Comparison of ENCODE assay signal across 16 cellular contexts in the genomic region with DNA sequence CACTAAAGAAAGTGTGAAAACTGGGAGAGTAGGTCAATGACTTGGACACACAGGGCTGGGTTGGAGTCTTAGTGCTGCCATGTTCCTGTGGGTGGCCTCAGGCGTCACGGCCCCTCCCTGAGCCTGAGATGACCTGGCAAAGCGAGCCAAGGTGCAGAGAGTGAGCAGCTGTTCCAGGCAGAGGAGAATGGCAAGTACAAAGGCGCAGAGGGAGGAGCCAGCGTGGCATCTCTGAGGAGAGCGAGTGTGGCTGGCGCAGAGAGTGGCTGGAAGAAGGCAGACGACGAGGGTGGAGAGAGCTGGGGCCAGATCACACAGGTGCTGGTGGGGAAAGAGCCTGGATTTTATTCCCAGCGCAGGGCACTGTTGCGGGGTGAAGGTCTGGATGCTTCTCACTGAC. TPM values are rescaled to one million over a fixed set of nuclear protein-coding genes. Genes with fewer than 3 reads are reported as not detected.
DNase-seq lines count a peak whose midpoint lies in the region; ATAC-seq and TF ChIP-seq lines count a peak whose summit lies in the region.
"Had no signal": no experiment of that assay in that cellular context is flagged by ENCODE, and none has a peak within 500 bp of the region (broad histone marks: within the 10 kb centered on the region; RNA-seq: fewer than 3 reads in every experiment).

No MANE protein-coding gene starts in this region.

- peaks cover 4% of the 10 kb centered on the region for H3K27me3 Mint-ChIP-seq in glutamatergic neuron (ENCODE audit: unreplicated experiment)
- H3K27me3 Mint-ChIP-seq: activated B cell treated with CpG ODN at 0.5 μM for 24 hours; CD4-positive, CD25-positive, alpha-beta regulatory T cell; effector memory CD8-positive, alpha-beta T cell; stimulated activated naive CD8-positive, alpha-beta T cell treated with anti-CD3 and anti-CD28 coated beads, Interleukin-15, Interleukin-2, amounts not matched to agents 100 ng/mL and 50 ng/mL, for 24 hours had no signal

- TF ChIP-seq POLR2A in gastrocnemius medialis (IDR thresholded peaks at IDR 0.05): no peak

- no peaks in the 10 kb centered on the region for H3K27me3 ChIP-seq in gastrocnemius medialis
- H3K27me3 ChIP-seq: ascending aorta had no signal

- no peak overlapping the region for H3K27ac Mint-ChIP-seq in glutamatergic neuron (ENCODE audit: unreplicated experiment)
- H3K27ac Mint-ChIP-seq: activated B cell treated with CpG ODN at 0.5 μM for 24 hours; activated T-cell treated with anti-CD3 and anti-CD28 coated beads, Interleukin-2, amount 50 U/mL, for 72 hours; CD4-positive, CD25-positive, alpha-beta regulatory T cell; stimulated activated naive CD8-positive, alpha-beta T cell treated with anti-CD3 and anti-CD28 coated beads, Interleukin-15, Interleukin-2, amounts not matched to agents 100 ng/mL and 50 ng/mL, for 24 hours had no signal

- no peaks in the 10 kb centered on the region for H3K36me3 ChIP-seq in gastrocnemius medialis

- H3K9me3 Mint-ChIP-seq in glutamatergic neuron (ENCODE audit: unreplicated experiment): no peaks in the 10 kb centered on the region
- H3K9me3 Mint-ChIP-seq: activated B cell treated with CpG ODN at 0.5 μM for 24 hours; activated T-cell treated with anti-CD3 and anti-CD28 coated beads, Interleukin-2, amount 50 U/mL, for 72 hours; CD4-positive, CD25-positive, alpha-beta regulatory T cell; effector memory CD8-positive, alpha-beta T cell; stimulated activated naive CD8-positive, alpha-beta T cell treated with anti-CD3 and anti-CD28 coated beads, Interleukin-15, Interleukin-2, amounts not matched to agents 100 ng/mL and 50 ng/mL, for 24 hours had no signal

- peaks cover 13 to 29% of the 10 kb centered on the region in 2 donors for H3K4me1 ChIP-seq in gastrocnemius medialis
- H3K4me1 ChIP-seq: ascending aorta had no signal

- ATAC-seq in gastrocnemius medialis (peak; percentile 35 to 47), GM21737 (IDR thresholded peaks at IDR 0.05; ENCODE audit: unreplicated experiment) (no peak)
- ATAC-seq: activated T-cell treated with anti-CD3 and anti-CD28 coated beads, Interleukin-2, amount 50 U/mL, for 72 hours; effector memory CD8-positive, alpha-beta T cell had no signal

- no peaks in the 10 kb centered on the region for H3K9me3 ChIP-seq in gastrocnemius medialis
- H3K9me3 ChIP-seq: ascending aorta had no signal

- in situ Hi-C loops in gastrocnemius medialis (cut with MboI; ENCODE audit: low sequenced_read_pairs in 4 of 4): no loop called here

- peaks cover 4% of the 10 kb centered on the region for H3K4me1 Mint-ChIP-seq in glutamatergic neuron (ENCODE audit: low read depth, unreplicated experiment)

- intact Hi-C loops in gastrocnemius medialis (cut with DNase I; ENCODE audit: low total_unique reads): loop anchor here (5.0 kb wide), 2 partner anchors 72 to 277 kb away; no protein-coding TSS in a partner anchor

- H3K4me3 Mint-ChIP-seq in glutamatergic neuron (ENCODE audit: unreplicated experiment): peak overlapping the region; percentile 10
- H3K4me3 Mint-ChIP-seq: activated B cell treated with CpG ODN at 0.5 μM for 24 hours; activated T-cell treated with anti-CD3 and anti-CD28 coated beads, Interleukin-2, amount 50 U/mL, for 72 hours; CD4-positive, CD25-positive, alpha-beta regulatory T cell; effector memory CD8-positive, alpha-beta T cell; stimulated activated naive CD8-positive, alpha-beta T cell treated with anti-CD3 and anti-CD28 coated beads, Interleukin-15, Interleukin-2, amounts not matched to agents 100 ng/mL and 50 ng/mL, for 24 hours had no signal

- no peaks in the 10 kb centered on the region for H3K36me3 Mint-ChIP-seq in glutamatergic neuron (ENCODE audit: unreplicated experiment)

- DNase-seq in HT-29 (ENCODE audit: low spot score) (peak; percentile 83), NCI-H2227 treated with DMSO at 0.1 percent for 48 hours (lab: John Stamatoyannopoulos, UW) (peak; percentile 14), glutamatergic neuron (no peak), gastrocnemius medialis (peak; percentile 52 to 69), T-helper 9 cell (no peak), kidney glomerular epithelial cell (lab: John Stamatoyannopoulos, UW) (no peak)
- DNase-seq: activated B cell treated with CpG ODN at 0.5 μM for 24 hours; activated T-cell treated with anti-CD3 and anti-CD28 coated beads, Interleukin-2, amount 50 U/mL, for 72 hours; CD4-positive, CD25-positive, alpha-beta regulatory T cell; effector memory CD8-positive, alpha-beta T cell; hippocampal formation; NCI-H524; stimulated activated CD4-positive, alpha-beta T cell treated with anti-CD3 and anti-CD28 coated beads, Interleukin-4, amount 100 ng/mL, for 24 hours had no signal

- H3K4me3 ChIP-seq in gastrocnemius medialis: no peak overlapping the region
- H3K4me3 ChIP-seq: ascending aorta had no signal

- TF ChIP-seq CTCF in glutamatergic neuron (IDR thresholded peaks at IDR 0.05; ENCODE audit: partially characterized antibody, unreplicated experiment): no peak
- TF ChIP-seq CTCF in gastrocnemius medialis (IDR thresholded peaks at IDR 0.05 in 4 of 5, conservative IDR thresholded peaks at IDR 0.05 in 1 of 5): no peak

- peak overlapping the region in 2 of 4 donors; percentile 57 to 65 for H3K27ac ChIP-seq in gastrocnemius medialis
- H3K27ac ChIP-seq: ascending aorta had no signal

RNA-seq across cellular contexts. Expression of a gene that starts 20.6 kb away (rescaled TPM):
- 117 and 120 TPM in 2 replicates for total RNA-seq in HT-29 (2014; rRNA removed; shearing (Covaris generic))
- total RNA-seq in glutamatergic neuron (ENCODE audit: unreplicated experiment): 46.4 TPM
- total RNA-seq in gastrocnemius medialis: 100 to 1,000 TPM in 1 of 4 donors, 10 to 100 TPM in 3; 57.4 to 109 (median 82.7) TPM

RNA-seq across cellular contexts. Expression of a gene that starts 58.8 kb away (rescaled TPM):
- 4.3 and 5.4 TPM in 2 replicates for total RNA-seq in HT-29 (2014; rRNA removed; shearing (Covaris generic))
- 3.3 TPM for total RNA-seq in glutamatergic neuron (ENCODE audit: unreplicated experiment)
- total RNA-seq in gastrocnemius medialis: 1 to 10 TPM; 1.8 to 4.6 (median 2.6) TPM

Comparison
In these comparisons a context has a peak if more than half of its experiments do, and no peak if none do; other contexts are left out.
1. DNase-seq: peak in HT-29 (single experiment), NCI-H2227 treated with DMSO at 0.1 percent for 48 hours (single experiment) and gastrocnemius medialis (2 of 2); none in glutamatergic neuron (single experiment), T-helper 9 cell (single experiment) and kidney glomerular epithelial cell (single experiment).